Comparison of ENCODE assay signal across 8 cellular contexts in genomic region chr9:71446499-71447411, GRCh38.
DNase-seq lines count a peak whose midpoint lies in the region; ATAC-seq and TF ChIP-seq lines count a peak whose summit lies in the region.

No MANE protein-coding gene starts in this region.

- 2 to 6% methylated on average over 19 to 71 of the region's 71 CpGs for WGBS in body of pancreas, 2 donors

- H3K27me3 Mint-ChIP-seq in CD8-positive, alpha-beta T cell (ENCODE audit: low read depth): peaks cover 44% of the 10 kb centered on the region

- ATAC-seq in GM18909 (IDR thresholded peaks at IDR 0.05; ENCODE audit: poor library complexity, unreplicated experiment) (peak; percentile 90), HG03108 (IDR thresholded peaks at IDR 0.05; ENCODE audit: unreplicated experiment) (peak; percentile 68), body of pancreas (peak; percentile 58)
- no peak for ATAC-seq in CD8-positive, alpha-beta T cell

- intact Hi-C loops in body of pancreas (cut with DNase I): no loop called here
- intact Hi-C loops in CD8-positive, alpha-beta T cell (cut with DNase I, micrococcal nuclease): no loop called here

- no peaks in the 10 kb centered on the region for H3K36me3 Mint-ChIP-seq in CD8-positive, alpha-beta T cell

- TF ChIP-seq CTCF in body of pancreas (IDR thresholded peaks at IDR 0.05): no peak
- TF ChIP-seq CTCF in CD8-positive, alpha-beta T cell (IDR thresholded peaks at IDR 0.05): no peak

- peaks cover 0 to 25% of the 10 kb centered on the region in 2 donors for H3K27me3 ChIP-seq in body of pancreas
- peaks cover 4% of the 10 kb centered on the region for H3K27me3 ChIP-seq in CD8-positive, alpha-beta T cell (ENCODE audit: insufficient read depth, low read length)

- H3K4me1 Mint-ChIP-seq in CD8-positive, alpha-beta T cell (ENCODE audit: low read depth): peaks cover 4% of the 10 kb centered on the region

- H3K27ac ChIP-seq in body of pancreas: no peak overlapping the region
- no peak overlapping the region for H3K27ac ChIP-seq in CD8-positive, alpha-beta T cell (ENCODE audit: low read depth, low read length)

- H3K4me3 Mint-ChIP-seq in CD8-positive, alpha-beta T cell: no peak overlapping the region

- TF ChIP-seq POLR2A in body of pancreas (IDR thresholded peaks at IDR 0.05): no peak

- peak overlapping the region in 1 of 2 donors; percentile 16 for H3K4me3 ChIP-seq in body of pancreas
- peak overlapping the region; percentile 67 for H3K4me3 ChIP-seq in iPS-11a (ENCODE audit: low read depth, low read length)
- H3K4me3 ChIP-seq in skeletal muscle cell (ENCODE audit: low read depth, low read length): peak overlapping the region; percentile 52
- H3K4me3 ChIP-seq in CD8-positive, alpha-beta T cell (ENCODE audit: low read depth, low read length): no peak overlapping the region

- CTCF ChIA-PET in CD8-positive, alpha-beta T cell (lab: Charles Lee): no interaction called here

- H3K9me3 Mint-ChIP-seq in CD8-positive, alpha-beta T cell: peaks cover 10% of the 10 kb centered on the region

- DNase-seq in COLO668 (lab: John Stamatoyannopoulos, UW; ENCODE audit: unreplicated experiment) (peak; percentile 83), NCI-H748 (lab: John Stamatoyannopoulos, UW; ENCODE audit: unreplicated experiment) (peak; percentile 88), body of pancreas (peak; percentile 20 to 46 (median 30)), skeletal muscle cell (ENCODE audit: low read depth) (peak; percentile 6)
- no peak for DNase-seq in CD8-positive, alpha-beta T cell

- H3K36me3 ChIP-seq in body of pancreas (replicated peaks in 1 of 2; ENCODE audit: insufficient read depth in 1 of 2, low read depth in 2 of 2): no peaks in the 10 kb centered on the region
- H3K36me3 ChIP-seq in CD8-positive, alpha-beta T cell (ENCODE audit: insufficient read depth, low read length): no peaks in the 10 kb centered on the region

- peaks cover 11% of the 10 kb centered on the region for H3K4me1 ChIP-seq in body of pancreas
- H3K4me1 ChIP-seq in CD8-positive, alpha-beta T cell (ENCODE audit: insufficient read depth, low read length): peaks cover 3% of the 10 kb centered on the region

- no peaks in the 10 kb centered on the region for H3K9me3 ChIP-seq in body of pancreas
- H3K9me3 ChIP-seq in CD8-positive, alpha-beta T cell (ENCODE audit: low read length): no peaks in the 10 kb centered on the region

- no peak overlapping the region for H3K27ac Mint-ChIP-seq in CD8-positive, alpha-beta T cell

- POLR2A ChIA-PET in CD8-positive, alpha-beta T cell (lab: Charles Lee): no interaction called here

Comparison
In these comparisons a context has a peak if more than half of its experiments do, and no peak if none do; other contexts are left out.
1. DNase-seq: peak in COLO668 (single experiment), NCI-H748 (single experiment), body of pancreas (4 of 4) and skeletal muscle cell (single experiment); none in CD8-positive, alpha-beta T cell (0 of 7).